ENCODE assay signal across 21 cellular contexts in the genomic region with DNA sequence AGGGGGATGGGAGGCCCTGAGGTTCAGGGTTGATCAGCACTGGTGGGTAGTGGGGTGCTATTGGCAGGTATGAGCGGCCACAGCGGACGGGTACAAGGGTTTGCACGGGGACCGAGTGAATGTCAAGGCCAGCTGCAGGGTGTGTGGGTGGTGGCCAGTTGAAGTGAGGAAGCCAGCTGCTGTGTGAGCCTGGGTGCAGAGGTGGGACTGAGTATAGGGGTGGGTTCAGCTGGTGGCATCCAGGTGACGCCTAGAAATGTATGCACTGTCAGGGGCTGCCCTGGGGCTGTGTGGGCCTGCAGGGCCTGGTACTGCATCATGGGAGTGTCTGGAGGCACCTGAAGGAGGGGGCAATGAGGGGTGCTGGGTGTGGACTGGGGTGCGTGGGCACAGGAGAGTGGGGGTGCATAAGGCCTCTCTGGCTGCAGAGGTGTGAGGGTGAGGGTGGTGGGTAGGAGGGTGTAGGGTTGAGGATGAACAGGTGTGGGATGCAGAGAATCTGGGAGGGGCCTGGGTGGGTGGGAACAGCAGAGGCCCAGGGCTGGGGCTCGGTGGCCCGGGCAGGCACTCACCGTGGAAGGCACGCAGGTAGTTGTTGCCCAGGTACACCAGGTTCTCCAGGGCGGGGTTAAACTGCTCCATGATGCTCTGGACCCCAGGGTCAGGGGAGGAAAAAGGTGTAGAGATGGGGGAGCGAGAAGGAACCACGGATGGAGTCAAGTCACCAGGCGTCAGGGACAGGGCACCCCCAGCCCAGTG. TPM values are rescaled to one million over a fixed set of nuclear protein-coding genes. Genes with fewer than 3 reads are reported as not detected.
DNase-seq lines count a peak whose midpoint lies in the region; ATAC-seq and TF ChIP-seq lines count a peak whose summit lies in the region.
"Had no signal": no experiment of that assay in that cellular context is flagged by ENCODE, and none has a peak within 500 bp of the region (broad histone marks: within the 10 kb centered on the region; RNA-seq: fewer than 3 reads in every experiment).

No MANE protein-coding gene starts in this region.

- H3K4me1 ChIP-seq in hepatocyte (ENCODE audit: insufficient read depth) = peaks cover 15% of the 10 kb centered on the region
- H3K4me1 ChIP-seq: SJSA1 had no signal

- H2AFZ ChIP-seq in hepatocyte = no peak overlapping the region

- CTCF ChIA-PET in activated CD8-positive, alpha-beta T cell treated with anti-CD3 and anti-CD28 coated beads for 36 hours (lab: Charles Lee) = interaction anchor here (0.7 to 0.9 kb wide), 2 partner anchors 8 to 57 kb away, joined by 3 read pairs; no protein-coding TSS in a partner anchor

- peaks cover 8% of the 10 kb centered on the region for H3K4me1 Mint-ChIP-seq in activated T-cell treated with anti-CD3 and anti-CD28 coated beads, Interleukin-2, amount 50 U/mL, for 4 hours (ENCODE audit: low read depth)
- H3K4me1 Mint-ChIP-seq in activated T-cell treated with anti-CD3 and anti-CD28 coated beads, Interleukin-2, amount 50 U/mL, for 24 hours (ENCODE audit: low read depth) = peaks cover 8% of the 10 kb centered on the region
- peaks cover 9% of the 10 kb centered on the region for H3K4me1 Mint-ChIP-seq in activated CD8-positive, alpha-beta T cell treated with anti-CD3 and anti-CD28 coated beads for 36 hours (ENCODE audit: low read depth)
- H3K4me1 Mint-ChIP-seq in memory B cell (peaks cover 2% of the 10 kb centered on the region), HFFc6 (ENCODE audit: low read depth) (0 out of 2 replicates have a peak, but pooled peaks cover 12% of the 10 kb centered on the region)
- no peaks in the 10 kb centered on the region for H3K4me1 Mint-ChIP-seq in stimulated activated memory B cell treated with anti-CD40 and anti-IgM and Interleukin-4, amounts not matched to agents 10 μg/mL and 1 μg/mL and 100 μg/mL, for 72 hours
- H3K4me1 Mint-ChIP-seq: activated naive CD4-positive, alpha-beta T cell treated with anti-CD3 and anti-CD28 coated beads, Interleukin-2, amount 50 U/mL, for 24 hours had no signal

- H3K9me3 ChIP-seq in hepatocyte (ENCODE audit: low read depth) = no peaks in the 10 kb centered on the region
- H3K9me3 ChIP-seq: SJSA1, testis had no signal

- H3K27me3 ChIP-seq in hepatocyte = no peaks in the 10 kb centered on the region
- H3K27me3 ChIP-seq: SJSA1, testis had no signal

- no peaks in the 10 kb centered on the region for H3K9me3 Mint-ChIP-seq in activated T-cell treated with anti-CD3 and anti-CD28 coated beads, Interleukin-2, amount 50 U/mL, for 4 hours
- H3K9me3 Mint-ChIP-seq in activated T-cell treated with anti-CD3 and anti-CD28 coated beads, Interleukin-2, amount 50 U/mL, for 24 hours = no peaks in the 10 kb centered on the region
- H3K9me3 Mint-ChIP-seq in activated CD8-positive, alpha-beta T cell treated with anti-CD3 and anti-CD28 coated beads for 36 hours = no peaks in the 10 kb centered on the region
- peaks cover 2% of the 10 kb centered on the region for H3K9me3 Mint-ChIP-seq in memory B cell
- H3K9me3 Mint-ChIP-seq in stimulated activated memory B cell treated with anti-CD40 and anti-IgM and Interleukin-4, amounts not matched to agents 10 μg/mL and 1 μg/mL and 100 μg/mL, for 72 hours = peaks cover 3% of the 10 kb centered on the region
- H3K9me3 Mint-ChIP-seq in HFFc6 = peaks cover 3% of the 10 kb centered on the region; the same call in 1 of the 2 replicates
- H3K9me3 Mint-ChIP-seq: activated naive CD4-positive, alpha-beta T cell treated with anti-CD3 and anti-CD28 coated beads, Interleukin-2, amount 50 U/mL, for 24 hours; brain had no signal

- POLR2A ChIA-PET in activated CD8-positive, alpha-beta T cell treated with anti-CD3 and anti-CD28 coated beads for 36 hours (lab: Charles Lee) = no interaction called here

- no peaks in the 10 kb centered on the region for H3K79me2 ChIP-seq in hepatocyte

- no peaks in the 10 kb centered on the region for H3K36me3 ChIP-seq in hepatocyte (replicated peaks; ENCODE audit: insufficient read depth, low read depth)
- H3K36me3 ChIP-seq: SJSA1 had no signal

- H3K4me3 Mint-ChIP-seq in activated T-cell treated with anti-CD3 and anti-CD28 coated beads, Interleukin-2, amount 50 U/mL, for 4 hours = no peak overlapping the region
- H3K4me3 Mint-ChIP-seq in activated T-cell treated with anti-CD3 and anti-CD28 coated beads, Interleukin-2, amount 50 U/mL, for 24 hours = no peak overlapping the region
- H3K4me3 Mint-ChIP-seq in activated CD8-positive, alpha-beta T cell treated with anti-CD3 and anti-CD28 coated beads for 36 hours = no peak overlapping the region
- H3K4me3 Mint-ChIP-seq in memory B cell = no peak overlapping the region
- no peak overlapping the region for H3K4me3 Mint-ChIP-seq in stimulated activated memory B cell treated with anti-CD40 and anti-IgM and Interleukin-4, amounts not matched to agents 10 μg/mL and 1 μg/mL and 100 μg/mL, for 72 hours
- H3K4me3 Mint-ChIP-seq in HFFc6 = no peak overlapping the region
- H3K4me3 Mint-ChIP-seq: activated naive CD4-positive, alpha-beta T cell treated with anti-CD3 and anti-CD28 coated beads, Interleukin-2, amount 50 U/mL, for 24 hours; brain had no signal

- no peak for TF ChIP-seq CTCF in activated CD8-positive, alpha-beta T cell treated with anti-CD3 and anti-CD28 coated beads for 36 hours (IDR thresholded peaks at IDR 0.05)
- no peak for TF ChIP-seq CTCF in HFFc6 (IDR thresholded peaks at IDR 0.05)
- no peak for TF ChIP-seq CTCF in hepatocyte (IDR thresholded peaks at IDR 0.05; ENCODE audit: poor library complexity)

- H4K20me1 ChIP-seq in hepatocyte (ENCODE audit: insufficient read depth, poor library complexity, severe bottlenecking) = no peaks in the 10 kb centered on the region

- DNase-seq in activated T-cell treated with anti-CD3 and anti-CD28 coated beads, Interleukin-2, amount 50 U/mL, for 4 hours = no peak
- no peak for DNase-seq in activated T-cell treated with anti-CD3 and anti-CD28 coated beads, Interleukin-2, amount 50 U/mL, for 24 hours
- DNase-seq in activated CD8-positive, alpha-beta T cell treated with anti-CD3 and anti-CD28 coated beads for 36 hours = no peak
- DNase-seq in memory B cell (ENCODE audit: low spot score in 2 of 2) (no peak), HFFc6 (no peak), hepatocyte (ENCODE audit: low spot score) (no peak), COR-L47 (lab: John Stamatoyannopoulos, UW) (no peak)
- DNase-seq: activated CD8-positive, alpha-beta memory T cell treated with anti-CD3 and anti-CD28 coated beads, Interleukin-2, amount 50 U/mL, for 48 hours; DMS79; foreskin melanocyte; GOT3; left cardiac atrium; NCI-H1436; OCI-M1; stimulated activated CD4-positive, alpha-beta T cell treated with anti-CD3 and anti-CD28 coated beads, Interleukin-4, amount 100 ng/mL, for 4 hours had no signal

- peaks cover 1% of the 10 kb centered on the region for H3K36me3 Mint-ChIP-seq in activated T-cell treated with anti-CD3 and anti-CD28 coated beads, Interleukin-2, amount 50 U/mL, for 4 hours (ENCODE audit: insufficient read depth)
- H3K36me3 Mint-ChIP-seq in activated T-cell treated with anti-CD3 and anti-CD28 coated beads, Interleukin-2, amount 50 U/mL, for 24 hours (ENCODE audit: low read depth) = no peaks in the 10 kb centered on the region
- H3K36me3 Mint-ChIP-seq in activated CD8-positive, alpha-beta T cell treated with anti-CD3 and anti-CD28 coated beads for 36 hours (ENCODE audit: low read depth) = peaks cover 2% of the 10 kb centered on the region
- H3K36me3 Mint-ChIP-seq in memory B cell (peaks cover 14% of the 10 kb centered on the region), HFFc6 (ENCODE audit: low read depth) (no peaks in the 10 kb centered on the region)
- peaks cover 25% of the 10 kb centered on the region for H3K36me3 Mint-ChIP-seq in stimulated activated memory B cell treated with anti-CD40 and anti-IgM and Interleukin-4, amounts not matched to agents 10 μg/mL and 1 μg/mL and 100 μg/mL, for 72 hours
- H3K36me3 Mint-ChIP-seq: brain had no signal

- no peak overlapping the region for H3K27ac ChIP-seq in hepatocyte
- H3K27ac ChIP-seq: epithelial cell of prostate, SJSA1, testis had no signal

- intact Hi-C loops in activated CD8-positive, alpha-beta T cell treated with anti-CD3 and anti-CD28 coated beads for 36 hours (cut with micrococcal nuclease) = no loop called here

- no peak overlapping the region for H3K27ac Mint-ChIP-seq in activated T-cell treated with anti-CD3 and anti-CD28 coated beads, Interleukin-2, amount 50 U/mL, for 24 hours
- H3K27ac Mint-ChIP-seq in activated CD8-positive, alpha-beta T cell treated with anti-CD3 and anti-CD28 coated beads for 36 hours = no peak overlapping the region
- H3K27ac Mint-ChIP-seq in memory B cell (peak overlapping the region; percentile 67), HFFc6 (no peak overlapping the region)
- no peak overlapping the region for H3K27ac Mint-ChIP-seq in stimulated activated memory B cell treated with anti-CD40 and anti-IgM and Interleukin-4, amounts not matched to agents 10 μg/mL and 1 μg/mL and 100 μg/mL, for 72 hours

- no peaks in the 10 kb centered on the region for H3K27me3 Mint-ChIP-seq in activated T-cell treated with anti-CD3 and anti-CD28 coated beads, Interleukin-2, amount 50 U/mL, for 4 hours (ENCODE audit: low read depth)
- no peaks in the 10 kb centered on the region for H3K27me3 Mint-ChIP-seq in activated T-cell treated with anti-CD3 and anti-CD28 coated beads, Interleukin-2, amount 50 U/mL, for 24 hours
- no peaks in the 10 kb centered on the region for H3K27me3 Mint-ChIP-seq in activated CD8-positive, alpha-beta T cell treated with anti-CD3 and anti-CD28 coated beads for 36 hours
- H3K27me3 Mint-ChIP-seq in memory B cell (no peaks in the 10 kb centered on the region), HFFc6 (ENCODE audit: insufficient read depth) (peaks cover 3% of the 10 kb centered on the region)
- no peaks in the 10 kb centered on the region for H3K27me3 Mint-ChIP-seq in stimulated activated memory B cell treated with anti-CD40 and anti-IgM and Interleukin-4, amounts not matched to agents 10 μg/mL and 1 μg/mL and 100 μg/mL, for 72 hours
- H3K27me3 Mint-ChIP-seq: activated naive CD4-positive, alpha-beta T cell treated with anti-CD3 and anti-CD28 coated beads, Interleukin-2, amount 50 U/mL, for 24 hours had no signal

- H3K4me3 ChIP-seq in hepatocyte = no peak overlapping the region
- H3K4me3 ChIP-seq: SJSA1, testis had no signal

- WGBS in hepatocyte (ENCODE audit: low lambda C conversion rate, missing lambda C conversion rate) = 86% methylated on average over 9 of the region's 15 CpGs

- H3K4me2 ChIP-seq in hepatocyte = no peak overlapping the region

- no peaks in the 10 kb centered on the region for H3K9me2 ChIP-seq in hepatocyte (replicated peaks; ENCODE audit: insufficient read depth)

- ATAC-seq in activated T-cell treated with anti-CD3 and anti-CD28 coated beads, Interleukin-2, amount 50 U/mL, for 4 hours = peak; percentile 21 to 35
- peak; percentile 29 for ATAC-seq in activated CD8-positive, alpha-beta T cell treated with anti-CD3 and anti-CD28 coated beads for 36 hours
- ATAC-seq in memory B cell (ENCODE audit: low read depth) = peak; percentile 22
- ATAC-seq in stimulated activated memory B cell treated with anti-CD40 and anti-IgM and Interleukin-4, amounts not matched to agents 10 μg/mL and 1 μg/mL and 100 μg/mL, for 72 hours = peak; percentile 37

RNA-seq across cellular contexts. Expression of a gene that starts 1.7 kb away (rescaled TPM):
- total RNA-seq in activated T-cell treated with anti-CD3 and anti-CD28 coated beads, Interleukin-2, amount 50 U/mL, for 4 hours = under 1 TPM; 0.32 to 0.43 (median 0.38) TPM
- under 1 TPM; 0.61 to 0.67 TPM for total RNA-seq in activated CD8-positive, alpha-beta T cell treated with anti-CD3 and anti-CD28 coated beads for 36 hours
- total RNA-seq in HFFc6 (2021; fragmentation: NEBNext Ultra II Directional; extraction: Animal tissue kit (Norgen Biotek cat#: 25700)) = under 1 TPM in 1 of 6 experiments, not detected in 5; 0.08 TPM
- total RNA-seq in hepatocyte = 3.3 and 4.4 TPM in 2 replicates
- polyA plus RNA-seq in hepatocyte = 8.2 and 8.8 TPM in 2 replicates
- total RNA-seq: SJSA1 had no signal

RNA-seq across cellular contexts. Expression of a gene that starts 24.8 kb away (rescaled TPM):
- total RNA-seq in activated T-cell treated with anti-CD3 and anti-CD28 coated beads, Interleukin-2, amount 50 U/mL, for 4 hours = not detected
- total RNA-seq in activated CD8-positive, alpha-beta T cell treated with anti-CD3 and anti-CD28 coated beads for 36 hours = not detected
- total RNA-seq in HFFc6 (2021; fragmentation: NEBNext Ultra II Directional; extraction: Animal tissue kit (Norgen Biotek cat#: 25700)) = not detected
- total RNA-seq in hepatocyte = not detected in 2 replicates
- 0.63 and 1.6 TPM in 2 replicates for polyA plus RNA-seq in hepatocyte
- total RNA-seq: SJSA1 had no signal

RNA-seq across cellular contexts. Expression of a gene that starts 51.5 kb away (rescaled TPM):
- total RNA-seq in activated T-cell treated with anti-CD3 and anti-CD28 coated beads, Interleukin-2, amount 50 U/mL, for 4 hours = 10 to 100 TPM; 21.7 to 24.2 (median 23.1) TPM
- total RNA-seq in activated CD8-positive, alpha-beta T cell treated with anti-CD3 and anti-CD28 coated beads for 36 hours = 10 to 100 TPM; 13.9 to 14.9 TPM
- total RNA-seq in HFFc6 (2021; fragmentation: NEBNext Ultra II Directional; extraction: Animal tissue kit (Norgen Biotek cat#: 25700)) = 1 to 10 TPM; 7.0 to 10.0 (median 7.7) TPM
- total RNA-seq in hepatocyte = 26.2 and 42.7 TPM in 2 replicates
- 43.1 and 54.9 TPM in 2 replicates for polyA plus RNA-seq in hepatocyte
